8 cellular contexts compared by ENCODE assay signal in genomic region chr14:64971452-64971889, GRCh38. TPM values are rescaled to one million over a fixed set of nuclear protein-coding genes. Genes with fewer than 3 reads are reported as not detected.
DNase-seq lines count a peak whose midpoint lies in the region; ATAC-seq and TF ChIP-seq lines count a peak whose summit lies in the region.

No MANE protein-coding gene starts in this region.

- DNase-seq in foreskin keratinocyte (no peak), retinal pigment epithelial cell (ENCODE audit: low read depth) (no peak), LoVo (ENCODE audit: low spot score) (no peak), NCI-H187 treated with DMSO at 0.1 percent for 48 hours (lab: John Stamatoyannopoulos, UW) (no peak)

- H3K4me3 ChIP-seq in GM08714 (ENCODE audit: low read length), result peak overlapping the region; percentile 45
- peak overlapping the region; percentile 40 for H3K4me3 ChIP-seq in SU-DHL-6 (ENCODE audit: insufficient read depth, low read length, poor library complexity, severe bottlenecking)
- H3K4me3 ChIP-seq in retinal pigment epithelial cell (ENCODE audit: low read length), result peak overlapping the region; percentile 60

- H3K9me2 ChIP-seq in SU-DHL-6 (replicated peaks; ENCODE audit: insufficient read depth, low read length), result no peaks in the 10 kb centered on the region

- peak overlapping the region; percentile 53 for H3K4me2 ChIP-seq in SU-DHL-6 (ENCODE audit: low read depth, low read length, poor library complexity, severe bottlenecking)

- no peaks in the 10 kb centered on the region for H3K9me3 ChIP-seq in SU-DHL-6 (ENCODE audit: insufficient read depth, low read length)

- no peaks in the 10 kb centered on the region for H3K36me3 ChIP-seq in SU-DHL-6 (ENCODE audit: low read length)

- ATAC-seq in foreskin keratinocyte, result peak; percentile 8
- ATAC-seq in HG03354 (IDR thresholded peaks at IDR 0.05; ENCODE audit: poor library complexity, severe bottlenecking, unreplicated experiment), result no peak
- ATAC-seq in HG03571 (IDR thresholded peaks at IDR 0.05; ENCODE audit: unreplicated experiment), result no peak

- H3K27ac ChIP-seq in SU-DHL-6 (ENCODE audit: low read depth, low read length), result no peak overlapping the region
- no peak overlapping the region for H3K27ac ChIP-seq in foreskin keratinocyte

- H2AFZ ChIP-seq in SU-DHL-6 (ENCODE audit: low read depth, low read length, severe bottlenecking), result no peak overlapping the region

- H3F3A ChIP-seq in SU-DHL-6 (ENCODE audit: insufficient read depth), result no peaks in the 10 kb centered on the region

- TF ChIP-seq CTCF in SU-DHL-6 (IDR thresholded peaks at IDR 0.05; ENCODE audit: insufficient read depth, low read length, poor library complexity, severe bottlenecking) (no peak), foreskin keratinocyte (conservative IDR thresholded peaks at IDR 0.05) (no peak), retinal pigment epithelial cell (conservative IDR thresholded peaks at IDR 0.05; ENCODE audit: low read depth, low read length) (no peak)

- H3K27me3 ChIP-seq in SU-DHL-6 (ENCODE audit: low read length), result no peaks in the 10 kb centered on the region
- peaks cover 7% of the 10 kb centered on the region for H3K27me3 ChIP-seq in foreskin keratinocyte

- peak overlapping the region; percentile 43; the same call in 1 of the 2 replicates for H3K9ac ChIP-seq in SU-DHL-6 (ENCODE audit: low read length)

- no peaks in the 10 kb centered on the region for H4K20me1 ChIP-seq in SU-DHL-6 (ENCODE audit: low read depth, low read length)

- H3K4me1 ChIP-seq in foreskin keratinocyte, result no peaks in the 10 kb centered on the region

- H3K79me2 ChIP-seq in SU-DHL-6 (ENCODE audit: insufficient read depth, low read length), result no peaks in the 10 kb centered on the region

RNA-seq across cellular contexts. Expression of gene RAB15, which starts 0.7 kb away (rescaled TPM):
- 4.3 and 6.4 TPM in 2 replicates for total RNA-seq in foreskin keratinocyte
- polyA plus RNA-seq in foreskin keratinocyte, result 3.9 and 5.0 TPM in 2 replicates

RNA-seq across cellular contexts. Expression of gene FNTB, which starts 15.2 kb away (rescaled TPM):
- total RNA-seq in foreskin keratinocyte, result 12.4 and 12.9 TPM in 2 replicates
- 9.9 and 11.4 TPM in 2 replicates for polyA plus RNA-seq in foreskin keratinocyte

RNA-seq across cellular contexts. Expression of gene GPX2, which starts 28.9 kb away (rescaled TPM):
- total RNA-seq in foreskin keratinocyte, result 2.5 and 5.4 TPM in 2 replicates
- 4.9 and 10.0 TPM in 2 replicates for polyA plus RNA-seq in foreskin keratinocyte

RNA-seq across cellular contexts. Expression of gene CHURC1, which starts 57.2 kb away (rescaled TPM):
- total RNA-seq in foreskin keratinocyte, result 43.6 and 55.5 TPM in 2 replicates
- polyA plus RNA-seq in foreskin keratinocyte, result 35.9 and 69.3 TPM in 2 replicates
